Comparison of ENCODE assay signal across 1 cellular context in the genomic region with DNA sequence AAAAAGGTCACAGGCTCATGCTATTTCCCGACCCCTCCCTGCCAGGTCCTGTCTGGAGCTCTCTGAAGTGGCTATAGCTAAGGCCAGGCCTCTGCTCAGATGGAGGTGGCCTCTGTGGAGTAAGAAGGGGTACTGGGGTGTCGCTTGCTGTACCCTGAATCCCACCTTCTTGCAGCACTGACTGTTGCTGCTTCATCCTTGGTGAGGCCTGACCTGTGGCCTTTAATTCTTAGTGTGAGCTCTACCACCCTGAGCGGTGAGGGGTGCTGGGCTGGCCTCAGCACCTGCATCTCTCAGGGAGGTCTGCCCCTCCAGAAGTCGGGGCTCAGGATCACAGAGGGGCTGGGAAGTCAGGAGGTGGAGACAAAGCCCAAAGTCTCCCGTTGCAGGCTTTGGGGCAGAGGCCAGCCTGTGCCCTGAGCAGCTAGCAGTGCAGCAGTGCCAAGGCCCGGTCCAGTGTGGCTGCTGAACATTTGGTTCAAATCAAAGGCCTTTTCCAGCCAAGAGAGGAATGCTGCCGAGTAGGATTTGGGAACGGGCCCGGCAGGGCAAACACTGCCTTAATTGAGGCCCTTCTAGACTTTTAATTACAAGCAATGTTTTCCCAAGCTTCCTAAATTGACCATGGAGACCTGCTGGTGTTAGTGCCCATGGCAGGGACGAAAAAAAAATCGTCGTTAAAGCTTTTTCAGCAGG.
TF ChIP-seq lines count a peak whose summit lies in the region.

No MANE protein-coding gene starts in this region.

TF ChIP-seq in HepG2, 621 proteins besides CTCF, POLR2A, EP300 and RAD21 (continued from another document and continues in another):
- TF ChIP-seq, protein P1, sequence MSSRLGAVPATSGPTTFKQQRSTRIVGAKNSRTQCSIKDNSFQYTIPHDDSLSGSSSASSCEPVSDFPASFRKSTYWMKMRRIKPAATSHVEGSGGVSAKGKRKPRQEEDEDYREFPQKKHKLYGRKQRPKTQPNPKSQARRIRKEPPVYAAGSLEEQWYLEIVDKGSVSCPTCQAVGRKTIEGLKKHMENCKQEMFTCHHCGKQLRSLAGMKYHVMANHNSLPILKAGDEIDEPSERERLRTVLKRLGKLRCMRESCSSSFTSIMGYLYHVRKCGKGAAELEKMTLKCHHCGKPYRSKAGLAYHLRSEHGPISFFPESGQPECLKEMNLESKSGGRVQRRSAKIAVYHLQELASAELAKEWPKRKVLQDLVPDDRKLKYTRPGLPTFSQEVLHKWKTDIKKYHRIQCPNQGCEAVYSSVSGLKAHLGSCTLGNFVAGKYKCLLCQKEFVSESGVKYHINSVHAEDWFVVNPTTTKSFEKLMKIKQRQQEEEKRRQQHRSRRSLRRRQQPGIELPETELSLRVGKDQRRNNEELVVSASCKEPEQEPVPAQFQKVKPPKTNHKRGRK (CRISPR knock-in tag; IDR thresholded peaks at IDR 0.05) = 0 out of 2 replicates have a peak, but pooled peaks have one; percentile 24
- TF ChIP-seq, protein P2, sequence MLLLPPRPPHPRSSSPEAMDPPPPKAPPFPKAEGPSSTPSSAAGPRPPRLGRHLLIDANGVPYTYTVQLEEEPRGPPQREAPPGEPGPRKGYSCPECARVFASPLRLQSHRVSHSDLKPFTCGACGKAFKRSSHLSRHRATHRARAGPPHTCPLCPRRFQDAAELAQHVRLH (CRISPR knock-in tag; IDR thresholded peaks at IDR 0.05; ENCODE audit: borderline replicate concordance, low read depth) = no peak
- TF ChIP-seq, protein P3, sequence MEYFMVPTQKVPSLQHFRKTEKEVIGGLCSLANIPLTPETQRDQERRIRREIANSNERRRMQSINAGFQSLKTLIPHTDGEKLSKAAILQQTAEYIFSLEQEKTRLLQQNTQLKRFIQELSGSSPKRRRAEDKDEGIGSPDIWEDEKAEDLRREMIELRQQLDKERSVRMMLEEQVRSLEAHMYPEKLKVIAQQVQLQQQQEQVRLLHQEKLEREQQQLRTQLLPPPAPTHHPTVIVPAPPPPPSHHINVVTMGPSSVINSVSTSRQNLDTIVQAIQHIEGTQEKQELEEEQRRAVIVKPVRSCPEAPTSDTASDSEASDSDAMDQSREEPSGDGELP (IDR thresholded peaks at IDR 0.05; ENCODE audit: borderline replicate concordance, low read depth) = no peak
- TF ChIP-seq, protein P4, sequence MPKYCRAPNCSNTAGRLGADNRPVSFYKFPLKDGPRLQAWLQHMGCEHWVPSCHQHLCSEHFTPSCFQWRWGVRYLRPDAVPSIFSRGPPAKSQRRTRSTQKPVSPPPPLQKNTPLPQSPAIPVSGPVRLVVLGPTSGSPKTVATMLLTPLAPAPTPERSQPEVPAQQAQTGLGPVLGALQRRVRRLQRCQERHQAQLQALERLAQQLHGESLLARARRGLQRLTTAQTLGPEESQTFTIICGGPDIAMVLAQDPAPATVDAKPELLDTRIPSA (CRISPR knock-in tag; IDR thresholded peaks at IDR 0.05; ENCODE audit: borderline replicate concordance) = no peak
- TF ChIP-seq ZNF256 (CRISPR knock-in tag; conservative IDR thresholded peaks at IDR 0.05) = no peak
- TF ChIP-seq HOXA9 (CRISPR knock-in tag; IDR thresholded peaks at IDR 0.05; ENCODE audit: borderline replicate concordance) = no peak
- no peak for TF ChIP-seq TP53 (CRISPR knock-in tag; conservative IDR thresholded peaks at IDR 0.05)
- TF ChIP-seq ZNF180 (CRISPR knock-in tag; IDR thresholded peaks at IDR 0.05; ENCODE audit: borderline replicate concordance, low read depth) = no peak
- no peak for TF ChIP-seq HNRNPL (IDR thresholded peaks at IDR 0.05; ENCODE audit: low read depth, low read length)
- TF ChIP-seq ZFY (CRISPR knock-in tag; IDR thresholded peaks at IDR 0.05) = peak; percentile 62
- no peak for TF ChIP-seq HNF4G (IDR thresholded peaks at IDR 0.05; ENCODE audit: borderline replicate concordance, low read depth, low read length)
- TF ChIP-seq HNF4G (CRISPR knock-in tag; IDR thresholded peaks at IDR 0.05; ENCODE audit: borderline replicate concordance, low read depth) = no peak
- TF ChIP-seq, protein P5, sequence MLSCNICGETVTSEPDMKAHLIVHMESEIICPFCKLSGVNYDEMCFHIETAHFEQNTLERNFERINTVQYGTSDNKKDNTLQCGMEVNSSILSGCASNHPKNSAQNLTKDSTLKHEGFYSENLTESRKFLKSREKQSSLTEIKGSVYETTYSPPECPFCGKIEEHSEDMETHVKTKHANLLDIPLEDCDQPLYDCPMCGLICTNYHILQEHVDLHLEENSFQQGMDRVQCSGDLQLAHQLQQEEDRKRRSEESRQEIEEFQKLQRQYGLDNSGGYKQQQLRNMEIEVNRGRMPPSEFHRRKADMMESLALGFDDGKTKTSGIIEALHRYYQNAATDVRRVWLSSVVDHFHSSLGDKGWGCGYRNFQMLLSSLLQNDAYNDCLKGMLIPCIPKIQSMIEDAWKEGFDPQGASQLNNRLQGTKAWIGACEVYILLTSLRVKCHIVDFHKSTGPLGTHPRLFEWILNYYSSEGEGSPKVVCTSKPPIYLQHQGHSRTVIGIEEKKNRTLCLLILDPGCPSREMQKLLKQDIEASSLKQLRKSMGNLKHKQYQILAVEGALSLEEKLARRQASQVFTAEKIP (CRISPR knock-in tag; IDR thresholded peaks at IDR 0.05; ENCODE audit: borderline replicate concordance) = no peak
- no peak for TF ChIP-seq IKZF1 (IDR thresholded peaks at IDR 0.05)
- no peak for TF ChIP-seq ELF4 (CRISPR knock-in tag; IDR thresholded peaks at IDR 0.05; ENCODE audit: borderline replicate concordance)
- no peak for TF ChIP-seq NFE2L2 (IDR thresholded peaks at IDR 0.05; ENCODE audit: low read length)
- no peak for TF ChIP-seq ZNF382 (CRISPR knock-in tag; IDR thresholded peaks at IDR 0.05; ENCODE audit: borderline replicate concordance)
- peak; percentile 98 for TF ChIP-seq GLI4 (CRISPR knock-in tag; IDR thresholded peaks at IDR 0.05; ENCODE audit: borderline replicate concordance)
- no peak for TF ChIP-seq TOPORS (CRISPR knock-in tag; IDR thresholded peaks at IDR 0.05)
- TF ChIP-seq TCF7 (IDR thresholded peaks at IDR 0.05; ENCODE audit: low read depth) = no peak
- TF ChIP-seq ZNF790 (CRISPR knock-in tag; IDR thresholded peaks at IDR 0.05; ENCODE audit: borderline replicate concordance) = no peak
- TF ChIP-seq, protein P6, sequence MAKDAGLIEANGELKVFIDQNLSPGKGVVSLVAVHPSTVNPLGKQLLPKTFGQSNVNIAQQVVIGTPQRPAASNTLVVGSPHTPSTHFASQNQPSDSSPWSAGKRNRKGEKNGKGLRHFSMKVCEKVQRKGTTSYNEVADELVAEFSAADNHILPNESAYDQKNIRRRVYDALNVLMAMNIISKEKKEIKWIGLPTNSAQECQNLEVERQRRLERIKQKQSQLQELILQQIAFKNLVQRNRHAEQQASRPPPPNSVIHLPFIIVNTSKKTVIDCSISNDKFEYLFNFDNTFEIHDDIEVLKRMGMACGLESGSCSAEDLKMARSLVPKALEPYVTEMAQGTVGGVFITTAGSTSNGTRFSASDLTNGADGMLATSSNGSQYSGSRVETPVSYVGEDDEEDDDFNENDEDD (CRISPR knock-in tag; IDR thresholded peaks at IDR 0.05; ENCODE audit: borderline replicate concordance) = no peak
- TF ChIP-seq ZFP36L1 (CRISPR knock-in tag; IDR thresholded peaks at IDR 0.05) = no peak
- TF ChIP-seq KMT2B (CRISPR knock-in tag; IDR thresholded peaks at IDR 0.05) = no peak
- no peak for TF ChIP-seq TBP (CRISPR knock-in tag; IDR thresholded peaks at IDR 0.05)
- no peak for TF ChIP-seq TBL1XR1 (IDR thresholded peaks at IDR 0.05; ENCODE audit: borderline replicate concordance, low read length, partially characterized antibody)
- no peak for TF ChIP-seq ZNF138 (CRISPR knock-in tag; IDR thresholded peaks at IDR 0.05; ENCODE audit: low read depth)
- TF ChIP-seq, protein P7, sequence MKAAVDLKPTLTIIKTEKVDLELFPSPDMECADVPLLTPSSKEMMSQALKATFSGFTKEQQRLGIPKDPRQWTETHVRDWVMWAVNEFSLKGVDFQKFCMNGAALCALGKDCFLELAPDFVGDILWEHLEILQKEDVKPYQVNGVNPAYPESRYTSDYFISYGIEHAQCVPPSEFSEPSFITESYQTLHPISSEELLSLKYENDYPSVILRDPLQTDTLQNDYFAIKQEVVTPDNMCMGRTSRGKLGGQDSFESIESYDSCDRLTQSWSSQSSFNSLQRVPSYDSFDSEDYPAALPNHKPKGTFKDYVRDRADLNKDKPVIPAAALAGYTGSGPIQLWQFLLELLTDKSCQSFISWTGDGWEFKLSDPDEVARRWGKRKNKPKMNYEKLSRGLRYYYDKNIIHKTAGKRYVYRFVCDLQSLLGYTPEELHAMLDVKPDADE (CRISPR knock-in tag; IDR thresholded peaks at IDR 0.05) = peak; percentile 79; the same call in 1 of the 2 replicates
- TF ChIP-seq, protein P8, sequence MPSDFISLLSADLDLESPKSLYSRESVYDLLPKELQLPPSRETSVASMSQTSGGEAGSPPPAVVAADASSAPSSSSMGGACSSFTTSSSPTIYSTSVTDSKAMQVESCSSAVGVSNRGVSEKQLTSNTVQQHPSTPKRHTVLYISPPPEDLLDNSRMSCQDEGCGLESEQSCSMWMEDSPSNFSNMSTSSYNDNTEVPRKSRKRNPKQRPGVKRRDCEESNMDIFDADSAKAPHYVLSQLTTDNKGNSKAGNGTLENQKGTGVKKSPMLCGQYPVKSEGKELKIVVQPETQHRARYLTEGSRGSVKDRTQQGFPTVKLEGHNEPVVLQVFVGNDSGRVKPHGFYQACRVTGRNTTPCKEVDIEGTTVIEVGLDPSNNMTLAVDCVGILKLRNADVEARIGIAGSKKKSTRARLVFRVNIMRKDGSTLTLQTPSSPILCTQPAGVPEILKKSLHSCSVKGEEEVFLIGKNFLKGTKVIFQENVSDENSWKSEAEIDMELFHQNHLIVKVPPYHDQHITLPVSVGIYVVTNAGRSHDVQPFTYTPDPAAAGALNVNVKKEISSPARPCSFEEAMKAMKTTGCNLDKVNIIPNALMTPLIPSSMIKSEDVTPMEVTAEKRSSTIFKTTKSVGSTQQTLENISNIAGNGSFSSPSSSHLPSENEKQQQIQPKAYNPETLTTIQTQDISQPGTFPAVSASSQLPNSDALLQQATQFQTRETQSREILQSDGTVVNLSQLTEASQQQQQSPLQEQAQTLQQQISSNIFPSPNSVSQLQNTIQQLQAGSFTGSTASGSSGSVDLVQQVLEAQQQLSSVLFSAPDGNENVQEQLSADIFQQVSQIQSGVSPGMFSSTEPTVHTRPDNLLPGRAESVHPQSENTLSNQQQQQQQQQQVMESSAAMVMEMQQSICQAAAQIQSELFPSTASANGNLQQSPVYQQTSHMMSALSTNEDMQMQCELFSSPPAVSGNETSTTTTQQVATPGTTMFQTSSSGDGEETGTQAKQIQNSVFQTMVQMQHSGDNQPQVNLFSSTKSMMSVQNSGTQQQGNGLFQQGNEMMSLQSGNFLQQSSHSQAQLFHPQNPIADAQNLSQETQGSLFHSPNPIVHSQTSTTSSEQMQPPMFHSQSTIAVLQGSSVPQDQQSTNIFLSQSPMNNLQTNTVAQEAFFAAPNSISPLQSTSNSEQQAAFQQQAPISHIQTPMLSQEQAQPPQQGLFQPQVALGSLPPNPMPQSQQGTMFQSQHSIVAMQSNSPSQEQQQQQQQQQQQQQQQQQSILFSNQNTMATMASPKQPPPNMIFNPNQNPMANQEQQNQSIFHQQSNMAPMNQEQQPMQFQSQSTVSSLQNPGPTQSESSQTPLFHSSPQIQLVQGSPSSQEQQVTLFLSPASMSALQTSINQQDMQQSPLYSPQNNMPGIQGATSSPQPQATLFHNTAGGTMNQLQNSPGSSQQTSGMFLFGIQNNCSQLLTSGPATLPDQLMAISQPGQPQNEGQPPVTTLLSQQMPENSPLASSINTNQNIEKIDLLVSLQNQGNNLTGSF (CRISPR knock-in tag; IDR thresholded peaks at IDR 0.05) = no peak; the same call in 1 of the 2 replicates
- no peak for TF ChIP-seq ZSCAN20 (CRISPR knock-in tag; IDR thresholded peaks at IDR 0.05; ENCODE audit: borderline replicate concordance)
- no peak for TF ChIP-seq SOX13 (IDR thresholded peaks at IDR 0.05)
- TF ChIP-seq SOX13 (CRISPR knock-in tag; conservative IDR thresholded peaks at IDR 0.05 in 1 of 2, IDR thresholded peaks at IDR 0.05 in 1 of 2) = no peak
- TF ChIP-seq DNMT1 (CRISPR knock-in tag; IDR thresholded peaks at IDR 0.05) = 0 out of 2 replicates have a peak, but pooled peaks have one; percentile 15
- TF ChIP-seq ZNF20 (CRISPR knock-in tag; IDR thresholded peaks at IDR 0.05) = no peak
- no peak for TF ChIP-seq ONECUT2 (CRISPR knock-in tag; IDR thresholded peaks at IDR 0.05)
- TF ChIP-seq KDM6A (CRISPR knock-in tag; IDR thresholded peaks at IDR 0.05; ENCODE audit: low read depth) = no peak
- TF ChIP-seq ZNF234 (CRISPR knock-in tag; conservative IDR thresholded peaks at IDR 0.05) = 0 out of 2 replicates have a peak, but pooled peaks have one; percentile 14
- TF ChIP-seq ZFP41 (CRISPR knock-in tag; IDR thresholded peaks at IDR 0.05; ENCODE audit: borderline replicate concordance) = no peak
- TF ChIP-seq, protein P9, sequence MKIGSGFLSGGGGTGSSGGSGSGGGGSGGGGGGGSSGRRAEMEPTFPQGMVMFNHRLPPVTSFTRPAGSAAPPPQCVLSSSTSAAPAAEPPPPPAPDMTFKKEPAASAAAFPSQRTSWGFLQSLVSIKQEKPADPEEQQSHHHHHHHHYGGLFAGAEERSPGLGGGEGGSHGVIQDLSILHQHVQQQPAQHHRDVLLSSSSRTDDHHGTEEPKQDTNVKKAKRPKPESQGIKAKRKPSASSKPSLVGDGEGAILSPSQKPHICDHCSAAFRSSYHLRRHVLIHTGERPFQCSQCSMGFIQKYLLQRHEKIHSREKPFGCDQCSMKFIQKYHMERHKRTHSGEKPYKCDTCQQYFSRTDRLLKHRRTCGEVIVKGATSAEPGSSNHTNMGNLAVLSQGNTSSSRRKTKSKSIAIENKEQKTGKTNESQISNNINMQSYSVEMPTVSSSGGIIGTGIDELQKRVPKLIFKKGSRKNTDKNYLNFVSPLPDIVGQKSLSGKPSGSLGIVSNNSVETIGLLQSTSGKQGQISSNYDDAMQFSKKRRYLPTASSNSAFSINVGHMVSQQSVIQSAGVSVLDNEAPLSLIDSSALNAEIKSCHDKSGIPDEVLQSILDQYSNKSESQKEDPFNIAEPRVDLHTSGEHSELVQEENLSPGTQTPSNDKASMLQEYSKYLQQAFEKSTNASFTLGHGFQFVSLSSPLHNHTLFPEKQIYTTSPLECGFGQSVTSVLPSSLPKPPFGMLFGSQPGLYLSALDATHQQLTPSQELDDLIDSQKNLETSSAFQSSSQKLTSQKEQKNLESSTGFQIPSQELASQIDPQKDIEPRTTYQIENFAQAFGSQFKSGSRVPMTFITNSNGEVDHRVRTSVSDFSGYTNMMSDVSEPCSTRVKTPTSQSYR (CRISPR knock-in tag; IDR thresholded peaks at IDR 0.05; ENCODE audit: borderline replicate concordance) = no peak
- no peak for TF ChIP-seq NFYC (CRISPR knock-in tag; IDR thresholded peaks at IDR 0.05)
- TF ChIP-seq TRIM24 (CRISPR knock-in tag; IDR thresholded peaks at IDR 0.05) = no peak
- TF ChIP-seq SIN3B (IDR thresholded peaks at IDR 0.05; ENCODE audit: low read length) = no peak
- no peak for TF ChIP-seq ZFP1 (CRISPR knock-in tag; IDR thresholded peaks at IDR 0.05)
- TF ChIP-seq ZNF569 (CRISPR knock-in tag; IDR thresholded peaks at IDR 0.05; ENCODE audit: borderline replicate concordance) = no peak
- no peak for TF ChIP-seq JUN (CRISPR knock-in tag; IDR thresholded peaks at IDR 0.05)
- 0 out of 2 replicates have a peak, but pooled peaks have one; percentile 40 for TF ChIP-seq GTF3A (CRISPR knock-in tag; conservative IDR thresholded peaks at IDR 0.05)
- 0 out of 2 replicates have a peak, but pooled peaks have one; percentile 12 for TF ChIP-seq SNAPC2 (CRISPR knock-in tag; IDR thresholded peaks at IDR 0.05)
- no peak; the same call in 1 of the 2 replicates for TF ChIP-seq ZFP90 (CRISPR knock-in tag; IDR thresholded peaks at IDR 0.05; ENCODE audit: borderline replicate concordance)
- no peak for TF ChIP-seq ZNF660 (CRISPR knock-in tag; IDR thresholded peaks at IDR 0.05; ENCODE audit: borderline replicate concordance, low read depth)
- no peak for TF ChIP-seq RORA (CRISPR knock-in tag; IDR thresholded peaks at IDR 0.05)
